ENCODE assay signal across 8 cellular contexts in the genomic region with DNA sequence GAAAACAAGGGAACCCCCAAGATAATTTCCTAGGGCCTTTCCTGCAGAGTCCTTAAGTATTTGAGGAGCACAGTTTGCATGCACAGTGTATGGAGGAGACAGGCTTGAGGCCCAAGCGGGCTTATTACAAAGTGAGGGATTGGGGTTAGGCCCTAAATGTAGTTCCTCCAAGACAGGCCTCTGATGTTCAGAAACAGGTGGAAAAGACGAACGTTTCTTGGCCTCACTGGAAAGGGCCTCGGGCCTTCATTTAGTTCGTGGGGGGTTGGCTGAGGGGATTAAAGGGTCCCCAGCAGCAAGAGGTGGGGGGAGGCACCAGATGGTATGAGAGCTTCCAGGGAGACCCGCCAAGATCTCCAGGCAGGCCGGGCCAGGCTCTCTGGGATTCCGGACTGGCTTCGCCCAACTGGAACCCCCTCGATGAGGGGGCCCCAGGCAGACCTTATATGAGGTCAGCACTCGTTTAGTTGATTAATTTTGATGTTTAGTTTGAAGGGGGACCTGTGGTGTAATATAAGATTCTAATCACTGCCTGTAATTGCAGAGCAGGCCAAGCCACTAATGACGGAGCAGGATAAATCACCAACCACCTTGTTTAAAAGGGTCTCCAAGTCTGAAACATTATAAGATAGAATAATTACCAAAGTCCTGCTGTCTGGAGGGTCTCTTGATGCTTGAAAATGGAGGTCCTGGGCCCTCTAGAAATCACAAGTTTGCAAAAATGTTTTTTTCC. TPM values are rescaled to one million over a fixed set of nuclear protein-coding genes. Genes with fewer than 3 reads are reported as not detected.
A peak's percentile ranks its signal among the peaks of the same experiment; 100 is the strongest.
DNase-seq lines count a peak whose midpoint lies in the region; ATAC-seq and TF ChIP-seq lines count a peak whose summit lies in the region.

No MANE protein-coding gene starts in this region.

- POLR2A ChIA-PET in activated B cell treated with CpG ODN at 0.5 μM for 24 hours (lab: Charles Lee): interaction anchor here (0.6 to 3.2 kb wide), 2 partner anchors 14 to 15 kb away, joined by 7 to 297 read pairs; no protein-coding TSS in a partner anchor

- H3K4me1 Mint-ChIP-seq in activated naive CD4-positive, alpha-beta T cell treated with anti-CD3 and anti-CD28 coated beads for 36 hours (ENCODE audit: low read depth): peaks cover 65% of the 10 kb centered on the region
- H3K4me1 Mint-ChIP-seq in activated B cell treated with CpG ODN at 0.5 μM for 24 hours: peaks cover 50% of the 10 kb centered on the region

- CTCF ChIA-PET in activated naive CD4-positive, alpha-beta T cell treated with anti-CD3 and anti-CD28 coated beads for 36 hours (lab: Charles Lee): no interaction called here
- CTCF ChIA-PET in activated B cell treated with CpG ODN at 0.5 μM for 24 hours (lab: Charles Lee): no interaction called here

- H3K9me3 ChIP-seq in iPS-20b (ENCODE audit: insufficient read depth, low read depth, low read length) (no peaks in the 10 kb centered on the region), tibial artery (no peaks in the 10 kb centered on the region), uterus (no peaks in the 10 kb centered on the region)

- H3K4me3 Mint-ChIP-seq in activated naive CD4-positive, alpha-beta T cell treated with anti-CD3 and anti-CD28 coated beads for 36 hours: peak overlapping the region; percentile 91
- peak overlapping the region; percentile 86 for H3K4me3 Mint-ChIP-seq in activated B cell treated with CpG ODN at 0.5 μM for 24 hours

- H3K4me3 ChIP-seq in iPS-20b (ENCODE audit: low read length) (peak overlapping the region; percentile 88), tibial artery (peak overlapping the region; percentile 71 to 74), uterus (no peak overlapping the region)

- H3K9ac ChIP-seq in iPS-20b (ENCODE audit: low read depth, low read length): peak overlapping the region; percentile 98

- peak overlapping the region; percentile 70 for H3K27ac ChIP-seq in iPS-20b (ENCODE audit: low read length)
- H3K27ac ChIP-seq in tibial artery: no peak overlapping the region
- H3K27ac ChIP-seq in uterus: no peak overlapping the region

- H3K27ac Mint-ChIP-seq in activated naive CD4-positive, alpha-beta T cell treated with anti-CD3 and anti-CD28 coated beads for 36 hours: peak overlapping the region; percentile 97
- peak overlapping the region; percentile 87 for H3K27ac Mint-ChIP-seq in activated B cell treated with CpG ODN at 0.5 μM for 24 hours

- H3K4me1 ChIP-seq in iPS-20b (ENCODE audit: insufficient read depth, low read length): peaks cover 44% of the 10 kb centered on the region
- H3K4me1 ChIP-seq in tibial artery: peaks cover 0 to 24% (median 18%) of the 10 kb centered on the region in 4 donors
- peaks cover 0 to 6% of the 10 kb centered on the region in 2 donors for H3K4me1 ChIP-seq in uterus

- H3K36me3 ChIP-seq in iPS-20b (ENCODE audit: insufficient read depth, low read depth, low read length) (peaks cover 55% of the 10 kb centered on the region), tibial artery (peaks cover 0 to 32% (median 0%) of the 10 kb centered on the region in 3 donors), uterus (no peaks in the 10 kb centered on the region)

- H3K9me3 Mint-ChIP-seq in activated naive CD4-positive, alpha-beta T cell treated with anti-CD3 and anti-CD28 coated beads for 36 hours: no peaks in the 10 kb centered on the region
- H3K9me3 Mint-ChIP-seq in activated B cell treated with CpG ODN at 0.5 μM for 24 hours: no peaks in the 10 kb centered on the region

- no peak for DNase-seq in activated naive CD4-positive, alpha-beta T cell treated with anti-CD3 and anti-CD28 coated beads for 36 hours
- DNase-seq in activated naive CD4-positive, alpha-beta T cell treated with Interleukin-2 at 50 U/mL for 16 hours: no peak
- DNase-seq in activated B cell treated with CpG ODN at 0.5 μM for 24 hours: no peak
- DNase-seq in tibial artery: peak in 1 of 2 donors; percentile 58
- no peak for DNase-seq in T-helper 9 cell
- DNase-seq in kidney tubule cell (ENCODE audit: low spot score): no peak
- DNase-seq in uterus: no peak

- TF ChIP-seq POLR2A in uterus (IDR thresholded peaks at IDR 0.05): no peak

- H3K27me3 ChIP-seq in iPS-20b (ENCODE audit: insufficient read depth, low read length) (no peaks in the 10 kb centered on the region), tibial artery (no peaks in the 10 kb centered on the region), uterus (no peaks in the 10 kb centered on the region)

- TF ChIP-seq CTCF in activated B cell treated with CpG ODN at 0.5 μM for 24 hours (IDR thresholded peaks at IDR 0.05) (no peak), tibial artery (IDR thresholded peaks at IDR 0.05) (no peak), uterus (IDR thresholded peaks at IDR 0.05) (no peak)

- no peak for ATAC-seq in activated B cell treated with CpG ODN at 0.5 μM for 24 hours (ENCODE audit: low read depth)

- no peaks in the 10 kb centered on the region for H3K27me3 Mint-ChIP-seq in activated naive CD4-positive, alpha-beta T cell treated with anti-CD3 and anti-CD28 coated beads for 36 hours (ENCODE audit: low read depth)
- no peaks in the 10 kb centered on the region for H3K27me3 Mint-ChIP-seq in activated B cell treated with CpG ODN at 0.5 μM for 24 hours

- peaks cover 47% of the 10 kb centered on the region for H3K36me3 Mint-ChIP-seq in activated naive CD4-positive, alpha-beta T cell treated with anti-CD3 and anti-CD28 coated beads for 36 hours (ENCODE audit: low read depth)
- H3K36me3 Mint-ChIP-seq in activated B cell treated with CpG ODN at 0.5 μM for 24 hours (ENCODE audit: low read depth): peaks cover 48% of the 10 kb centered on the region

- intact Hi-C loops in activated naive CD4-positive, alpha-beta T cell treated with anti-CD3 and anti-CD28 coated beads for 36 hours (cut with micrococcal nuclease): loop anchor here (1.0 to 5.0 kb wide), 3 partner anchors 10 to 821 kb away; partner anchors contain the start of gene CUTA
- intact Hi-C loops in activated B cell treated with CpG ODN at 0.5 μM for 24 hours (cut with micrococcal nuclease): loop anchor here (1.0 to 5.0 kb wide), 3 partner anchors 8 to 1019 kb away; partner anchors contain the start of genes NUDT3 and ZNF76
- intact Hi-C loops in tibial artery (cut with DNase I; ENCODE audit: low total_unique reads): no loop called here
- intact Hi-C loops in uterus (cut with DNase I; ENCODE audit: low total_unique reads): no loop called here

RNA-seq across cellular contexts. Expression of gene HMGA1, which starts 2.0 kb away (rescaled TPM):
- total RNA-seq in activated naive CD4-positive, alpha-beta T cell treated with anti-CD3 and anti-CD28 coated beads for 36 hours: 100 to 1,000 TPM; 705 to 712 TPM
- total RNA-seq in activated B cell treated with CpG ODN at 0.5 μM for 24 hours (186 and 188 TPM in 2 replicates), uterus (10 to 100 TPM in 2 of 4 donors, 1 to 10 TPM in 1, under 1 TPM in 1; 0.51 to 24.4 (median 13.5) TPM)

RNA-seq across cellular contexts. Expression of gene SMIM29, which starts 10.1 kb away (rescaled TPM):
- 10 to 100 TPM; 11.7 to 13.8 TPM for total RNA-seq in activated naive CD4-positive, alpha-beta T cell treated with anti-CD3 and anti-CD28 coated beads for 36 hours
- total RNA-seq in activated B cell treated with CpG ODN at 0.5 μM for 24 hours (25.8 and 27.7 TPM in 2 replicates), uterus (10 to 100 TPM in 3 of 4 donors, 1 to 10 TPM in 1; 5.2 to 44.3 (median 20.0) TPM)

Comparison
In these comparisons a context has a peak if more than half of its experiments do, and no peak if none do; other contexts are left out.
1. H3K4me3 ChIP-seq: peak in iPS-20b (single experiment) and tibial artery (2 of 2); none in uterus (0 of 2).
2. intact Hi-C loops: an anchor here in activated naive CD4-positive, alpha-beta T cell treated with anti-CD3 and anti-CD28 coated beads for 36 hours (1.0 to 5.0 kb wide) and activated B cell treated with CpG ODN at 0.5 μM for 24 hours (1.0 to 5.0 kb wide); none called in tibial artery and uterus.